In the genomic region with DNA sequence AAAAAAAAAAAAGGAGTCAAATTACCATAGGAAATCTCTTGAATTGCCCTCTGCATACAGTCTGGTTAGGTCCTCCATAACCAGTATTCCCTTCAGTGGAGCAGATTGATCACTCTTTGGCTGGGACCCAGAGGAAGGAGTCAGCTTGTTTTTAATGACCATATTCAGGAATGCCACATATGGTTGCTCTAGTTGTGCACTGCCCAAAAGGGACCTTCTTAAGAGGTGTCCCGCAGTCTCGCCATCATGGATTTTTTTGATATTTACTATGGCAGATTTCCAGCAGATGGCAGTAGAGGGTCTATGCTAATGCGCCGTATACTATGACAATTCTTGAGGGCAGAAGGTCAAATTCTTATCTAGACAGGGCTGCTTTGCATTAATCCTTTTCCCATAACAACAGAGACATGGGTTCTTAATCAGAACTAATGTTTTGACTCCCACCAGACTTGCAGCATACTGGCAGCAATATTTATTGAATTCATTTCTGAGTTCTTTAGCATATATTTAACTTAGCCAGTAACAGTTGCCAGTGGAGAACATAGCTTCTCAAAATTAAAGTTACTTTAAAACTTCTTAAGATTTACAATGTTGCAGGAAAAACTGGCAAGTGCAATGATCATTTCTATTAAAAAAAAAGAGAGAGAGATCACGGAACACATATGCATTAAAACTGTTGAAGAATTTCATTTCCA, we compare ENCODE assay signal across 9 cellular contexts. TPM values are rescaled to one million over a fixed set of nuclear protein-coding genes. Genes with fewer than 3 reads are reported as not detected.
DNase-seq lines count a peak whose midpoint lies in the region; ATAC-seq and TF ChIP-seq lines count a peak whose summit lies in the region.
"Had no signal": no experiment of that assay in that cellular context is flagged by ENCODE, and none has a peak within 500 bp of the region (broad histone marks: within the 10 kb centered on the region; RNA-seq: fewer than 3 reads in every experiment).

No MANE protein-coding gene starts in this region.

- H3K9me3 Mint-ChIP-seq in CD8-positive, alpha-beta T cell: peaks cover 3% of the 10 kb centered on the region
- peaks cover 4% of the 10 kb centered on the region for H3K9me3 Mint-ChIP-seq in activated naive CD4-positive, alpha-beta T cell treated with anti-CD3 and anti-CD28 coated beads for 36 hours

- no peaks in the 10 kb centered on the region for H3K9me3 ChIP-seq in CD8-positive, alpha-beta T cell (ENCODE audit: low read length)
- H3K9me3 ChIP-seq in SK-N-MC (ENCODE audit: low read depth, low read length): no peaks in the 10 kb centered on the region
- peaks cover 0 to 8% (median 0%) of the 10 kb centered on the region in 11 donors for H3K9me3 ChIP-seq in heart right ventricle
- no peaks in the 10 kb centered on the region for H3K9me3 ChIP-seq in gastrocnemius medialis
- H3K9me3 ChIP-seq: SJSA1 had no signal

- peaks cover 12% of the 10 kb centered on the region for H3K4me1 Mint-ChIP-seq in CD8-positive, alpha-beta T cell (ENCODE audit: low read depth)
- peaks cover 17% of the 10 kb centered on the region for H3K4me1 Mint-ChIP-seq in activated naive CD4-positive, alpha-beta T cell treated with anti-CD3 and anti-CD28 coated beads for 36 hours (ENCODE audit: low read depth)

- no peaks in the 10 kb centered on the region for H3K36me3 Mint-ChIP-seq in CD8-positive, alpha-beta T cell
- no peaks in the 10 kb centered on the region for H3K36me3 Mint-ChIP-seq in activated naive CD4-positive, alpha-beta T cell treated with anti-CD3 and anti-CD28 coated beads for 36 hours (ENCODE audit: low read depth)

- peak; percentile 25 to 70 (median 48) for DNase-seq in CD8-positive, alpha-beta T cell
- DNase-seq in LNCaP clone FGC (ENCODE audit: low read depth): peak; percentile 23
- peak; percentile 16 for DNase-seq in SK-N-MC (ENCODE audit: low read depth, low spot score)
- peak; percentile 70 for DNase-seq in activated naive CD4-positive, alpha-beta T cell treated with anti-CD3 and anti-CD28 coated beads for 36 hours
- DNase-seq in heart right ventricle: peak in 1 of 2 donors; percentile 56
- DNase-seq in gastrocnemius medialis: no peak

- peaks cover 5% of the 10 kb centered on the region for H3K4me1 ChIP-seq in CD8-positive, alpha-beta T cell (ENCODE audit: insufficient read depth, low read length)
- H3K4me1 ChIP-seq in heart right ventricle: peaks cover 0 to 8% (median 5%) of the 10 kb centered on the region in 9 donors
- H3K4me1 ChIP-seq in gastrocnemius medialis: no peaks in the 10 kb centered on the region
- H3K4me1 ChIP-seq: SJSA1 had no signal

- no peak overlapping the region for H3K27ac Mint-ChIP-seq in CD8-positive, alpha-beta T cell
- no peak overlapping the region for H3K27ac Mint-ChIP-seq in activated naive CD4-positive, alpha-beta T cell treated with anti-CD3 and anti-CD28 coated beads for 36 hours

- intact Hi-C loops in CD8-positive, alpha-beta T cell (cut with DNase I, micrococcal nuclease): loop anchor here (1.0 to 10.0 kb wide), 7 partner anchors 32 to 652 kb away; a partner anchor contains a TSS
- intact Hi-C loops in activated naive CD4-positive, alpha-beta T cell treated with anti-CD3 and anti-CD28 coated beads for 36 hours (cut with micrococcal nuclease): loop anchor here (1.0 kb wide), 6 partner anchors 25 to 423 kb away; no protein-coding TSS in a partner anchor
- intact Hi-C loops in heart right ventricle (cut with DNase I): loop anchor here (2.0 to 10.0 kb wide), 13 partner anchors 102 to 424 kb away; a partner anchor contains a TSS
- intact Hi-C loops in gastrocnemius medialis (cut with DNase I; ENCODE audit: low total_unique reads): loop anchor here (10.0 kb wide), 3 partner anchors 152 to 422 kb away; a partner anchor contains a TSS

- peak; percentile 85 for ATAC-seq in CD8-positive, alpha-beta T cell
- ATAC-seq in GM21423 (IDR thresholded peaks at IDR 0.05; ENCODE audit: unreplicated experiment): peak; percentile 69
- ATAC-seq in heart right ventricle: peak; percentile 74 to 91 (median 82)
- peak; percentile 51 to 52 for ATAC-seq in gastrocnemius medialis
- ATAC-seq in GM21786 (IDR thresholded peaks at IDR 0.05; ENCODE audit: unreplicated experiment): no peak

- no peak overlapping the region for H3K27ac ChIP-seq in CD8-positive, alpha-beta T cell (ENCODE audit: low read depth, low read length)
- H3K27ac ChIP-seq in SK-N-MC (no peak overlapping the region), heart right ventricle (no peak overlapping the region), gastrocnemius medialis (no peak overlapping the region)
- H3K27ac ChIP-seq: SJSA1 had no signal

- H3K36me3 ChIP-seq in CD8-positive, alpha-beta T cell (ENCODE audit: insufficient read depth, low read length): no peaks in the 10 kb centered on the region
- no peaks in the 10 kb centered on the region for H3K36me3 ChIP-seq in SK-N-MC (ENCODE audit: insufficient read depth, low read length)
- no peaks in the 10 kb centered on the region for H3K36me3 ChIP-seq in heart right ventricle
- no peaks in the 10 kb centered on the region for H3K36me3 ChIP-seq in gastrocnemius medialis
- H3K36me3 ChIP-seq: SJSA1 had no signal

- no peak overlapping the region for H3K9ac ChIP-seq in SK-N-MC (ENCODE audit: insufficient read length)

- CTCF ChIA-PET in CD8-positive, alpha-beta T cell (lab: Charles Lee): interaction anchor here (0.6 to 4.6 kb wide), 60 partner anchors 8 to 640 kb away, joined by 3 to 70 read pairs (median 4); no protein-coding TSS in a partner anchor
- CTCF ChIA-PET in activated naive CD4-positive, alpha-beta T cell treated with anti-CD3 and anti-CD28 coated beads for 36 hours (lab: Charles Lee): interaction anchor here (0.6 to 2.9 kb wide), 33 partner anchors 8 to 426 kb away, joined by 3 to 23 read pairs (median 5); no protein-coding TSS in a partner anchor

- POLR2A ChIA-PET in CD8-positive, alpha-beta T cell (lab: Charles Lee): interaction anchor here (1.1 kb wide), 1 partner anchor 34 kb away, joined by 4 read pairs; no protein-coding TSS in a partner anchor

- peak; percentile 91 for TF ChIP-seq CTCF in CD8-positive, alpha-beta T cell (IDR thresholded peaks at IDR 0.05)
- TF ChIP-seq CTCF in LNCaP clone FGC (IDR thresholded peaks at IDR 0.05; ENCODE audit: control insufficient read depth, extremely low read depth, insufficient read depth) (peak; percentile 54), heart right ventricle (IDR thresholded peaks at IDR 0.05) (peak; percentile 73 to 88 (median 80)), gastrocnemius medialis (IDR thresholded peaks at IDR 0.05 in 4 of 5, conservative IDR thresholded peaks at IDR 0.05 in 1 of 5) (peak in 4 of 5 experiments; percentile 51 to 64 (median 60))

- WGBS in heart right ventricle, 2 donors: 25 to 30% methylated on average over 5 of the region's 5 CpGs

- no peak overlapping the region for H3K4me3 Mint-ChIP-seq in CD8-positive, alpha-beta T cell
- no peak overlapping the region for H3K4me3 Mint-ChIP-seq in activated naive CD4-positive, alpha-beta T cell treated with anti-CD3 and anti-CD28 coated beads for 36 hours

- H3K4me3 ChIP-seq in CD8-positive, alpha-beta T cell (ENCODE audit: low read depth, low read length): no peak overlapping the region
- H3K4me3 ChIP-seq in LNCaP clone FGC (ENCODE audit: low read depth, low read length): no peak overlapping the region
- H3K4me3 ChIP-seq in SK-N-MC: no peak overlapping the region
- H3K4me3 ChIP-seq in heart right ventricle: no peak overlapping the region
- no peak overlapping the region for H3K4me3 ChIP-seq in gastrocnemius medialis
- H3K4me3 ChIP-seq: SJSA1 had no signal

- in situ Hi-C loops in gastrocnemius medialis (cut with MboI; ENCODE audit: low sequenced_read_pairs in 4 of 4): loop anchor here in 2 of 4 donors (10.0 to 25.0 kb wide), 3 partner anchors 149 to 424 kb away; a partner anchor contains a TSS

- no peaks in the 10 kb centered on the region for H3K27me3 Mint-ChIP-seq in CD8-positive, alpha-beta T cell (ENCODE audit: low read depth)
- no peaks in the 10 kb centered on the region for H3K27me3 Mint-ChIP-seq in activated naive CD4-positive, alpha-beta T cell treated with anti-CD3 and anti-CD28 coated beads for 36 hours (ENCODE audit: low read depth)

- H3K27me3 ChIP-seq in CD8-positive, alpha-beta T cell (ENCODE audit: insufficient read depth, low read length): no peaks in the 10 kb centered on the region
- H3K27me3 ChIP-seq in heart right ventricle: no peaks in the 10 kb centered on the region
- H3K27me3 ChIP-seq in gastrocnemius medialis: no peaks in the 10 kb centered on the region
- H3K27me3 ChIP-seq: SJSA1 had no signal

- no peak for TF ChIP-seq POLR2A in gastrocnemius medialis (IDR thresholded peaks at IDR 0.05)

RNA-seq across cellular contexts. Expression of a gene that starts 31.8 kb away (rescaled TPM):
- total RNA-seq in CD8-positive, alpha-beta T cell: 10 to 100 TPM; 60.3 to 67.5 TPM
- total RNA-seq in activated naive CD4-positive, alpha-beta T cell treated with anti-CD3 and anti-CD28 coated beads for 36 hours: 10 to 100 TPM; 33.1 to 34.8 TPM
- total RNA-seq in heart right ventricle (10 to 100 TPM; 15.8 to 31.2 (median 22.0) TPM), gastrocnemius medialis (10 to 100 TPM in 3 of 4 donors, 1 to 10 TPM in 1; 9.8 to 19.6 (median 16.0) TPM)
- 1 to 10 TPM; 3.8 to 7.5 TPM for polyA plus RNA-seq in heart right ventricle

Comparison
In these comparisons a context has a peak if more than half of its experiments do, and no peak if none do; other contexts are left out.
1. DNase-seq: peak in CD8-positive, alpha-beta T cell (7 of 7), LNCaP clone FGC (single experiment), SK-N-MC (single experiment) and activated naive CD4-positive, alpha-beta T cell treated with anti-CD3 and anti-CD28 coated beads for 36 hours (single experiment); none in gastrocnemius medialis (0 of 2).
2. Peak in every context shown above with its lines, with median percentiles within 50 percentile points of each other: CTCF ChIP-seq.